1 cellular context compared by ENCODE assay signal in the genomic region with DNA sequence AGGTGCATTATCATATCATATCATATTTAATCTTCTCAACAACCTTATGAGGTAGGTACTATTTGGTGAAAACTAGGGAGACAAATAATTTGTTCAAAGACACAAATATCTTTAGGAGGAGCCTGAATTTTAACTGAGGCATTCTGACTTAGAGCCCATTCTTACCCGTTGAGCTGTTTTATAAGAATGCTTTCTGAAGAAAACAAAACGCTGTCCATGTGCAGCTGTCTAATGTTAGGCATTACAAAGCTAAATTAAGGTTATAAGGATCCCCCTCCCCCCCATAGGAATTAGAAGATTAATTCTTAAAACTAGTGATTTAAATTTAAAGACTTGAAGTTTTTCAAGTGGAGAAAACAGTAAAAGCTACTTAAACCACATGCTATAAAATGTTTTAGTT.
TF ChIP-seq lines count a peak whose summit lies in the region.

No MANE protein-coding gene starts in this region.

TF ChIP-seq in endothelial cell of umbilical vein, 7 proteins besides CTCF, POLR2A, EP300 and RAD21:
- TF ChIP-seq JUN (IDR thresholded peaks at IDR 0.05; ENCODE audit: borderline replicate concordance, insufficient read depth, insufficient read length, low read depth) (no peak), FOS (IDR thresholded peaks at IDR 0.05; ENCODE audit: borderline replicate concordance, insufficient read depth, low read length) (no peak), POLR2AphosphoS5 (IDR thresholded peaks at IDR 0.05; ENCODE audit: insufficient read depth, low read depth, low read length) (no peak), MYC (IDR thresholded peaks at IDR 0.05; ENCODE audit: low read depth, low read length) (no peak), EZH2 (IDR thresholded peaks at IDR 0.05; ENCODE audit: borderline replicate concordance, low read depth, low read length, severe bottlenecking) (no peak), GATA2 (IDR thresholded peaks at IDR 0.05; ENCODE audit: insufficient read depth, insufficient read length, low read depth, low read length) (no peak)
- TF ChIP-seq, protein P1, sequence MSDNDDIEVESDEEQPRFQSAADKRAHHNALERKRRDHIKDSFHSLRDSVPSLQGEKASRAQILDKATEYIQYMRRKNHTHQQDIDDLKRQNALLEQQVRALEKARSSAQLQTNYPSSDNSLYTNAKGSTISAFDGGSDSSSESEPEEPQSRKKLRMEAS (IDR thresholded peaks at IDR 0.05; ENCODE audit: insufficient read depth, insufficient read length), result no peak
